Comparison of ENCODE assay signal across 3 cellular contexts in the genomic region with DNA sequence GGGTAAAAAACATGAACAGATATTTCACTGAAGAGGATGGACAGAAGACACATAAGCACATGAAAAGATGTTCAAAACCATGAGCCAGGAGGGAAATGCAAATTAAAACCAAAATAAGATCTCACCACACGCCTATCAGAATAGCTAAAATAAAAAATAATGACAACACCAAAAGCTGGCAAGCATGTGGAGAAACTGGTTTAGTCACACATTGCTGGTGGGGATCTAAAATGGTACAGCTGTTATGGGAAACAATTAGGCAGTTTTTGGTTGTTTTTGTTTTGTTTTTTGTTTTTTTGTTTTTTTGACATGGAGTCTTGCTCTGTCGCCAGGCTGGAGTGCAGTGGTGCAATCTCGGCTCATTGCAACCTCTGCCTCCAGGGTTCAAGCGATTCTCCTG.
TF ChIP-seq lines count a peak whose summit lies in the region.

No MANE protein-coding gene starts in this region.

TF ChIP-seq in A549, 52 proteins besides CTCF, POLR2A, EP300 and RAD21:
- TF ChIP-seq HOXB13 (CRISPR knock-in tag; IDR thresholded peaks at IDR 0.05; ENCODE audit: low read depth) (no peak), ZSCAN20 (CRISPR knock-in tag; IDR thresholded peaks at IDR 0.05) (no peak), MAFK (IDR thresholded peaks at IDR 0.05; ENCODE audit: partially characterized antibody) (no peak), SMC3 (IDR thresholded peaks at IDR 0.05) (no peak), RARB (CRISPR knock-in tag; IDR thresholded peaks at IDR 0.05) (no peak), SREBF2 (IDR thresholded peaks at IDR 0.05) (no peak), TFCP2L1 (CRISPR knock-in tag; IDR thresholded peaks at IDR 0.05) (no peak), EHMT2 (IDR thresholded peaks at IDR 0.05; ENCODE audit: low read depth) (no peak), CEBPB (IDR thresholded peaks at IDR 0.05) (no peak)

TF ChIP-seq in IMR-90, 13 proteins besides CTCF, POLR2A, EP300 and RAD21:
- no peak for TF ChIP-seq FOS (IDR thresholded peaks at IDR 0.05; ENCODE audit: low read depth, low read length)
- no peak for TF ChIP-seq RCOR1 (IDR thresholded peaks at IDR 0.05; ENCODE audit: insufficient replicate concordance, low read length)
- no peak for TF ChIP-seq MXI1 (IDR thresholded peaks at IDR 0.05; ENCODE audit: borderline replicate concordance, low read depth, low read length)

TF ChIP-seq in K562, 482 proteins besides CTCF, POLR2A, EP300 and RAD21:
- TF ChIP-seq RBM25 (IDR thresholded peaks at IDR 0.05; ENCODE audit: low read depth, low read length, severe bottlenecking) (peak; percentile 96), ZNF354B (CRISPR knock-in tag; IDR thresholded peaks at IDR 0.05) (no peak)
